8 cellular contexts compared by ENCODE assay signal in genomic region chr15:72285927-72286516, GRCh38. TPM values are rescaled to one million over a fixed set of nuclear protein-coding genes. Genes with fewer than 3 reads are reported as not detected.
DNase-seq lines count a peak whose midpoint lies in the region; ATAC-seq, FAIRE-seq and TF ChIP-seq lines count a peak whose summit lies in the region.

No MANE protein-coding gene starts in this region.

- CTCF ChIA-PET in RWPE1 (lab: Yijun Ruan, JAX) = interaction anchor here (0.8 to 1.1 kb wide), 2 partner anchors 11 to 78 kb away, joined by 3 to 5 read pairs; no protein-coding TSS in a partner anchor

- no peaks in the 10 kb centered on the region for H3K27me3 ChIP-seq in iPS DF 6.9 (ENCODE audit: control insufficient read depth, insufficient read depth, low read length)

- DNase-seq in 8988T (peak; percentile 78), GM12891 (ENCODE audit: insufficient read length, low spot score) (no peak), RWPE1 (ENCODE audit: low spot score) (peak; percentile 27), iPS DF 6.9 (ENCODE audit: low read depth, low spot score) (peak; percentile 27)
- DNase-seq in activated naive CD8-positive, alpha-beta T cell treated with anti-CD3 and anti-CD28 coated beads for 36 hours = peak; percentile 46
- peak; percentile 22 to 25 for DNase-seq in stimulated activated CD8-positive, alpha-beta memory T cell treated with anti-CD3 and anti-CD28 coated beads, Interleukin-2, amount 100 ng/mL, for 48 hours (ENCODE audit: low read depth in 2 of 2)

- no peak; the same call in 1 of the 2 replicates for TF ChIP-seq CTCF in RWPE1 (conservative IDR thresholded peaks at IDR 0.05; ENCODE audit: low read depth)

- TF ChIP-seq POLR2A in GM12891 (IDR thresholded peaks at IDR 0.05; ENCODE audit: low read depth, low read length) = no peak

- H3K4me3 Mint-ChIP-seq in activated naive CD8-positive, alpha-beta T cell treated with anti-CD3 and anti-CD28 coated beads for 36 hours = no peak overlapping the region

- no peak overlapping the region for H3K27ac Mint-ChIP-seq in activated naive CD8-positive, alpha-beta T cell treated with anti-CD3 and anti-CD28 coated beads for 36 hours

- H3K36me3 ChIP-seq in iPS DF 6.9 (ENCODE audit: control insufficient read depth, insufficient read depth, low read length) = no peaks in the 10 kb centered on the region

- POLR2A ChIA-PET in RWPE1 (lab: Yijun Ruan, JAX; ENCODE audit: low non-redundant PET) = interaction anchor here (0.5 kb wide), 1 partner anchor 185 kb away, joined by 3 read pairs; no protein-coding TSS in a partner anchor

- H3K27me3 Mint-ChIP-seq in activated naive CD8-positive, alpha-beta T cell treated with anti-CD3 and anti-CD28 coated beads for 36 hours = no peaks in the 10 kb centered on the region

- H3K9me3 ChIP-seq in iPS DF 6.9 (ENCODE audit: control insufficient read depth, insufficient read depth, low read length) = no peaks in the 10 kb centered on the region

- no peak overlapping the region for H3K4me3 ChIP-seq in iPS DF 6.9 (ENCODE audit: low read length)

- WGBS in iPS DF 6.9 (ENCODE audit: insufficient coverage, insufficient read length) = no CpG with 5 or more reads among the region's 10 CpGs

- no peaks in the 10 kb centered on the region for H3K9me3 Mint-ChIP-seq in activated naive CD8-positive, alpha-beta T cell treated with anti-CD3 and anti-CD28 coated beads for 36 hours

- H3K27ac ChIP-seq in RWPE1 (no peak overlapping the region), iPS DF 6.9 (ENCODE audit: low read length) (no peak overlapping the region)

- FAIRE-seq in GM12891 (lab: Jason Lieb, UNC) = peak; percentile 75

- H3K36me3 Mint-ChIP-seq in activated naive CD8-positive, alpha-beta T cell treated with anti-CD3 and anti-CD28 coated beads for 36 hours = no peaks in the 10 kb centered on the region

- H3K4me1 Mint-ChIP-seq in activated naive CD8-positive, alpha-beta T cell treated with anti-CD3 and anti-CD28 coated beads for 36 hours = no peaks in the 10 kb centered on the region

- no peaks in the 10 kb centered on the region for H3K4me1 ChIP-seq in iPS DF 6.9 (ENCODE audit: control insufficient read depth, insufficient read depth, low read length)

- ATAC-seq in GM21619 (IDR thresholded peaks at IDR 0.05; ENCODE audit: unreplicated experiment) = no peak
- no peak for ATAC-seq in GM18519 (IDR thresholded peaks at IDR 0.05; ENCODE audit: low FRiP score, unreplicated experiment)

TF ChIP-seq in GM12891, 5 proteins besides CTCF, POLR2A, EP300 and RAD21:
- TF ChIP-seq PAX5 (IDR thresholded peaks at IDR 0.05; ENCODE audit: insufficient read depth, low read length, severe bottlenecking) = no peak
- TF ChIP-seq POU2F2 (IDR thresholded peaks at IDR 0.05; ENCODE audit: low read depth, low read length) = no peak
- no peak for TF ChIP-seq TAF1 (IDR thresholded peaks at IDR 0.05; ENCODE audit: low read depth, low read length)
- no peak for TF ChIP-seq POLR2AphosphoS5 (IDR thresholded peaks at IDR 0.05; ENCODE audit: low read depth, low read length)
- no peak for TF ChIP-seq SPI1 (IDR thresholded peaks at IDR 0.05; ENCODE audit: low read depth, low read length)

RNA-seq across cellular contexts. Expression of gene PARP6, which starts 13.7 kb away (rescaled TPM):
- polyA plus RNA-seq in GM12891 (2012; ENCODE audit: low read depth, missing spikeins) = 32.6 TPM
- total RNA-seq in activated naive CD8-positive, alpha-beta T cell treated with anti-CD3 and anti-CD28 coated beads for 36 hours = 10 to 100 TPM; 43.0 to 47.3 TPM

RNA-seq across cellular contexts. Expression of gene CELF6, which starts 33.9 kb away (rescaled TPM):
- 0.31 TPM for polyA plus RNA-seq in GM12891 (2012; ENCODE audit: low read depth, missing spikeins)
- total RNA-seq in activated naive CD8-positive, alpha-beta T cell treated with anti-CD3 and anti-CD28 coated beads for 36 hours = under 1 TPM; 0.16 TPM

RNA-seq across cellular contexts. Expression of gene PKM, which starts 55.0 kb away (rescaled TPM):
- polyA plus RNA-seq in GM12891 (2012; ENCODE audit: low read depth, missing spikeins) = 1,892 TPM
- total RNA-seq in activated naive CD8-positive, alpha-beta T cell treated with anti-CD3 and anti-CD28 coated beads for 36 hours = 1,000 to 10,000 TPM; 2,301 to 2,323 TPM
